ENCODE assay signal across 1 cellular context in the genomic region with DNA sequence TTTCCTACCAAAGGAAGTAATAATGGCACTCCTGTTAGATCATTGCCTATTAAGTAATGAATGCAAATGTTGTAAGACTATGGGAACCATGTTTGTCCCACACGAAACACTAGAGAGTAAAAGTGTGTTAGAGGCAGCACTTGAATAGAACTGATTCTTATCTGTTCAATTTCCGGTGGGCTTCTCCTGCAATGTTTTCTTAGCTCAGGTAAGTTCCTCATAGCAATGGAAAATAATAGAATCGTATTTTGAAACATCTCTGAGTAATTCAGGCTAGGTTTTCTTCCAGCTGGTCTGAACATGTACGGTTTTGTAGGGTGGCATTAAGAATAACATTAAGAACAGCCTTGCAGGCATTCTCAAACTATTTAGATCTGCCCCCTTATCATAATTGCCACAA.
TF ChIP-seq lines count a peak whose summit lies in the region.

No MANE protein-coding gene starts in this region.

TF ChIP-seq in HepG2, 621 proteins besides CTCF, POLR2A, EP300 and RAD21 (continued from another document):
- TF ChIP-seq RERE (CRISPR knock-in tag; IDR thresholded peaks at IDR 0.05; ENCODE audit: low read depth) (no peak), MXD3 (CRISPR knock-in tag; IDR thresholded peaks at IDR 0.05) (no peak), TBP (CRISPR knock-in tag; IDR thresholded peaks at IDR 0.05) (no peak), FOXP1 (IDR thresholded peaks at IDR 0.05) (no peak), FOXP1 (CRISPR knock-in tag; IDR thresholded peaks at IDR 0.05) (no peak), ZNF672 (CRISPR knock-in tag; IDR thresholded peaks at IDR 0.05) (no peak)
- TF ChIP-seq, protein P1, sequence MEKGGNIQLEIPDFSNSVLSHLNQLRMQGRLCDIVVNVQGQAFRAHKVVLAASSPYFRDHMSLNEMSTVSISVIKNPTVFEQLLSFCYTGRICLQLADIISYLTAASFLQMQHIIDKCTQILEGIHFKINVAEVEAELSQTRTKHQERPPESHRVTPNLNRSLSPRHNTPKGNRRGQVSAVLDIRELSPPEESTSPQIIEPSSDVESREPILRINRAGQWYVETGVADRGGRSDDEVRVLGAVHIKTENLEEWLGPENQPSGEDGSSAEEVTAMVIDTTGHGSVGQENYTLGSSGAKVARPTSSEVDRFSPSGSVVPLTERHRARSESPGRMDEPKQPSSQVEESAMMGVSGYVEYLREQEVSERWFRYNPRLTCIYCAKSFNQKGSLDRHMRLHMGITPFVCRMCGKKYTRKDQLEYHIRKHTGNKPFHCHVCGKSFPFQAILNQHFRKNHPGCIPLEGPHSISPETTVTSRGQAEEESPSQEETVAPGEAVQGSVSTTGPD (CRISPR knock-in tag; IDR thresholded peaks at IDR 0.05): no peak
